ENCODE assay signal across 2 cellular contexts in genomic region chr5:154786414-154786813, GRCh38.
A peak's percentile ranks its signal among the peaks of the same experiment; 100 is the strongest.
TF ChIP-seq lines count a peak whose summit lies in the region.

No MANE protein-coding gene starts in this region.

TF ChIP-seq in A549, 52 proteins besides CTCF, POLR2A, EP300 and RAD21:
- TF ChIP-seq RFX5 (IDR thresholded peaks at IDR 0.05) (0 out of 2 replicates have a peak, but pooled peaks have one; percentile 37), NPAS2 (CRISPR knock-in tag; IDR thresholded peaks at IDR 0.05; ENCODE audit: borderline replicate concordance) (no peak), ZC3H11A (IDR thresholded peaks at IDR 0.05) (no peak), EHMT2 (IDR thresholded peaks at IDR 0.05; ENCODE audit: low read depth) (0 out of 2 replicates have a peak, but pooled peaks have one; percentile 54)

TF ChIP-seq in K562, 482 proteins besides CTCF, POLR2A, EP300 and RAD21 (continues in another document):
- TF ChIP-seq ZNF24 (IDR thresholded peaks at IDR 0.05) (no peak), YY1 (IDR thresholded peaks at IDR 0.05; ENCODE audit: borderline replicate concordance in 1 of 3, control insufficient read depth in 1 of 3, extremely low read depth in 1 of 3, insufficient read depth in 3 of 3, insufficient read length in 1 of 3, insufficient replicate concordance in 2 of 3, low read depth in 1 of 3, low read length in 2 of 3) (peak in 1 of 3 experiments; percentile 10), CUX1 (CRISPR knock-in tag; IDR thresholded peaks at IDR 0.05) (no peak), HDAC6 (IDR thresholded peaks at IDR 0.05; ENCODE audit: low read depth, low read length) (no peak), PRMT5 (CRISPR knock-in tag; IDR thresholded peaks at IDR 0.05) (no peak), IFI16 (CRISPR knock-in tag; IDR thresholded peaks at IDR 0.05) (no peak), U2AF2 (optimal IDR thresholded peaks at IDR 0.05; ENCODE audit: low read depth, low read length) (no peak), ERF (CRISPR knock-in tag; IDR thresholded peaks at IDR 0.05) (no peak), CCNT2 (IDR thresholded peaks at IDR 0.05; ENCODE audit: borderline replicate concordance, extremely low read depth, insufficient read length, low read depth, low read length) (no peak), POLR2G (IDR thresholded peaks at IDR 0.05; ENCODE audit: low read depth, low read length) (no peak), ZNF41 (CRISPR knock-in tag; conservative IDR thresholded peaks at IDR 0.05) (no peak), ZNF239 (CRISPR knock-in tag; IDR thresholded peaks at IDR 0.05) (no peak), AFF4 (CRISPR knock-in tag; IDR thresholded peaks at IDR 0.05) (no peak), MECOM (CRISPR knock-in tag; IDR thresholded peaks at IDR 0.05) (no peak), BRD4 (IDR thresholded peaks at IDR 0.05) (no peak), CBX5 (IDR thresholded peaks at IDR 0.05; ENCODE audit: borderline replicate concordance, low read depth) (no peak), SOX6 (IDR thresholded peaks at IDR 0.05) (no peak), SIN3A (IDR thresholded peaks at IDR 0.05; ENCODE audit: borderline replicate concordance in 2 of 2, control insufficient read depth in 1 of 2, low read depth in 2 of 2, low read length in 2 of 2) (no peak), TAL1 (IDR thresholded peaks at IDR 0.05) (peak; percentile 9; the same call in 1 of the 2 replicates), SMC3 (conservative IDR thresholded peaks at IDR 0.05; ENCODE audit: insufficient read depth, low read depth, low read length) (no peak), MGA (IDR thresholded peaks at IDR 0.05) (no peak), ZNF212 (CRISPR knock-in tag; IDR thresholded peaks at IDR 0.05) (no peak), CBX2 (IDR thresholded peaks at IDR 0.05; ENCODE audit: insufficient read depth, low read length, poor library complexity, severe bottlenecking) (no peak), FOXO4 (CRISPR knock-in tag; IDR thresholded peaks at IDR 0.05) (no peak), SFPQ (IDR thresholded peaks at IDR 0.05; ENCODE audit: low read depth, low read length) (no peak), BRF1 (IDR thresholded peaks at IDR 0.05; ENCODE audit: borderline replicate concordance, extremely low read depth, insufficient read length) (no peak), MAFG (tag; conservative IDR thresholded peaks at IDR 0.05) (no peak), XRCC4 (IDR thresholded peaks at IDR 0.05; ENCODE audit: extremely low read depth, insufficient read depth, insufficient read length) (no peak)
